1 cellular context compared by ENCODE assay signal in the genomic region with DNA sequence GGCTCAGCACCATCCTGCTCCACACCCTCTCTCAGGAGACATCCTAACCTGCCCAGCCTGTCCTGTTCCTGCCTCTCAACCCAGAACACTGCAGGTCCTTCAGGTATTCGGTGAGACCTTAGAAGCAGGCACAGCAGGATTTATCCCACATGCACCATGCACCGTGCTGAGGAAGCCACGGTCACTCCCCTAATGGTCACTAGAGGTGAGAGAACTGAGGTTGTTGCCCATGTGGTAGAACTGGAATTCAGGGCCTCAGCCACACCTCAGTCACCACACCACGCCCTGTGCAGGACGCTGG.
TF ChIP-seq lines count a peak whose summit lies in the region.

No MANE protein-coding gene starts in this region.

TF ChIP-seq in H1, 55 proteins besides CTCF, POLR2A, EP300 and RAD21:
- no peak for TF ChIP-seq HDAC6 (IDR thresholded peaks at IDR 0.05; ENCODE audit: low read depth, low read length)
- TF ChIP-seq RBBP5 (IDR thresholded peaks at IDR 0.05; ENCODE audit: borderline replicate concordance, low read depth, low read length) = no peak
- no peak for TF ChIP-seq TCF12 (IDR thresholded peaks at IDR 0.05; ENCODE audit: low read depth, low read length)
- TF ChIP-seq TBP (IDR thresholded peaks at IDR 0.05; ENCODE audit: low read depth, low read length) = no peak
- TF ChIP-seq CHD7 (IDR thresholded peaks at IDR 0.05; ENCODE audit: insufficient replicate concordance, low read length) = no peak
- no peak for TF ChIP-seq SP1 (IDR thresholded peaks at IDR 0.05; ENCODE audit: low read depth, low read length)
- TF ChIP-seq NANOG (IDR thresholded peaks at IDR 0.05; ENCODE audit: insufficient read depth, low read depth, low read length, poor library complexity, severe bottlenecking) = no peak
- TF ChIP-seq, protein P1, sequence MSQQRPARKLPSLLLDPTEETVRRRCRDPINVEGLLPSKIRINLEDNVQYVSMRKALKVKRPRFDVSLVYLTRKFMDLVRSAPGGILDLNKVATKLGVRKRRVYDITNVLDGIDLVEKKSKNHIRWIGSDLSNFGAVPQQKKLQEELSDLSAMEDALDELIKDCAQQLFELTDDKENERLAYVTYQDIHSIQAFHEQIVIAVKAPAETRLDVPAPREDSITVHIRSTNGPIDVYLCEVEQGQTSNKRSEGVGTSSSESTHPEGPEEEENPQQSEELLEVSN (IDR thresholded peaks at IDR 0.05) = no peak
- no peak for TF ChIP-seq KDM5A (IDR thresholded peaks at IDR 0.05; ENCODE audit: low read length)
- TF ChIP-seq CHD1 (IDR thresholded peaks at IDR 0.05; ENCODE audit: low read depth, low read length) = no peak
- TF ChIP-seq MAFK (IDR thresholded peaks at IDR 0.05; ENCODE audit: low read depth, low read length) = no peak
